In genomic region chr16:30748634-30749445, GRCh38 we compare ENCODE assay signal across 8 cellular contexts. TPM values are rescaled to one million over a fixed set of nuclear protein-coding genes. Genes with fewer than 3 reads are reported as not detected.
DNase-seq lines count a peak whose midpoint lies in the region; ATAC-seq, FAIRE-seq and TF ChIP-seq lines count a peak whose summit lies in the region.

No MANE protein-coding gene starts in this region.

- H3K27me3 Mint-ChIP-seq in chondrocyte (ENCODE audit: low read depth) = no peaks in the 10 kb centered on the region

- H3K27ac Mint-ChIP-seq in chondrocyte (ENCODE audit: unreplicated experiment) = peak overlapping the region; percentile 92

- H3K4me3 Mint-ChIP-seq in chondrocyte (ENCODE audit: unreplicated experiment) = peak overlapping the region; percentile 90

- peaks cover 25% of the 10 kb centered on the region for H3K4me1 Mint-ChIP-seq in chondrocyte (ENCODE audit: low read depth)

- peak; percentile 51 for ATAC-seq in left lung

- H3K9me3 ChIP-seq in ES-I3 (ENCODE audit: control insufficient read depth, insufficient read depth, low read length) (no peaks in the 10 kb centered on the region), left lung (no peaks in the 10 kb centered on the region)

- FAIRE-seq in RCC 7860 (lab: Jason Lieb, UNC) = no peak

- peak overlapping the region; percentile 57; the same call in 1 of the 2 replicates for H3K9ac ChIP-seq in ES-I3 (ENCODE audit: low read depth, low read length)

- H3K4me3 ChIP-seq in H7 (ENCODE audit: insufficient read depth, low read depth, low read length) (peak overlapping the region; percentile 72), left lung (peak overlapping the region; percentile 64 to 76)

- H3K4me1 ChIP-seq in ES-I3 (ENCODE audit: insufficient read depth, low read length) (no peaks in the 10 kb centered on the region), left lung (peaks cover 4 to 20% of the 10 kb centered on the region in 2 donors)

- peak overlapping the region in 1 of 2 donors; percentile 84 for H3K27ac ChIP-seq in left lung
- H3K27ac ChIP-seq in substantia nigra (ENCODE audit: low read depth, low read length, poor library complexity, severe bottlenecking) = peak overlapping the region; percentile 64

- H3K36me3 ChIP-seq in ES-I3 (ENCODE audit: insufficient read depth, low read length) (peaks cover 3% of the 10 kb centered on the region; the same call in 1 of the 2 replicates), H7 (replicated peaks; ENCODE audit: control insufficient read depth, insufficient read depth, low read length) (peaks cover 12% of the 10 kb centered on the region), left lung (peaks cover 0 to 54% of the 10 kb centered on the region in 2 donors)

- H3K9me3 Mint-ChIP-seq in chondrocyte (ENCODE audit: low read depth) = no peaks in the 10 kb centered on the region

- H3K27me3 ChIP-seq in H7 (ENCODE audit: control insufficient read depth, insufficient read depth, low read length) = no peaks in the 10 kb centered on the region
- H3K27me3 ChIP-seq in left lung = no peaks in the 10 kb centered on the region

- no peak for DNase-seq in H7
- peak; percentile 46 for DNase-seq in RPMI8226
- DNase-seq in chondrocyte (ENCODE audit: low spot score) = no peak
- peak; percentile 42 to 88 for DNase-seq in left lung
- peak in 6 of 49 donors; percentile 19 to 84 (median 45) for DNase-seq in substantia nigra (lab: John Stamatoyannopoulos, UW)
- DNase-seq in RCC 7860 (ENCODE audit: low spot score) = no peak
- no peak for DNase-seq in COLO829 (ENCODE audit: low spot score)

- intact Hi-C loops in left lung (cut with DNase I) = no loop called here

- no peak for TF ChIP-seq CTCF in chondrocyte (IDR thresholded peaks at IDR 0.05)
- no peak for TF ChIP-seq CTCF in left lung (IDR thresholded peaks at IDR 0.05)

- peaks cover 10% of the 10 kb centered on the region for H3K36me3 Mint-ChIP-seq in chondrocyte (ENCODE audit: low read depth)

RNA-seq across cellular contexts. Expression of gene PHKG2, which starts 0.6 kb away (rescaled TPM):
- total RNA-seq in H7 (2014; rRNA removed; shearing (Covaris generic)) = 27.0 and 32.0 TPM in 2 replicates
- total RNA-seq in chondrocyte (18.8 to 28.1 TPM (median 19.0 TPM) in 3 replicates), left lung (10 to 100 TPM; 28.8 to 31.2 TPM)

RNA-seq across cellular contexts. Expression of gene CFAP119, which starts 13.0 kb away (rescaled TPM):
- total RNA-seq in H7 (2014; rRNA removed; shearing (Covaris generic)) = 1.5 and 2.1 TPM in 2 replicates
- total RNA-seq in chondrocyte (6.3 to 10.0 TPM (median 7.1 TPM) in 3 replicates), left lung (10 to 100 TPM in 1 of 2 donors, 1 to 10 TPM in 1; 6.6 to 10.9 TPM)

RNA-seq across cellular contexts. Expression of gene RNF40, which starts 13.3 kb away (rescaled TPM):
- 72.6 and 72.9 TPM in 2 replicates for total RNA-seq in H7 (2014; rRNA removed; shearing (Covaris generic))
- total RNA-seq in chondrocyte (71.1 to 104 TPM (median 78.6 TPM) in 3 replicates), left lung (10 to 100 TPM; 93.4 to 98.7 TPM)

RNA-seq across cellular contexts. Expression of gene ZNF629, which starts 38.2 kb away (rescaled TPM):
- 15.1 and 16.0 TPM in 2 replicates for total RNA-seq in H7 (2014; rRNA removed; shearing (Covaris generic))
- total RNA-seq in chondrocyte (18.8 to 20.2 TPM (median 18.9 TPM) in 3 replicates), left lung (10 to 100 TPM; 12.3 to 13.1 TPM)

RNA-seq across cellular contexts. Expression of gene SRCAP, which starts 49.9 kb away (rescaled TPM):
- total RNA-seq in H7 (2014; rRNA removed; shearing (Covaris generic)) = 7.4 and 12.1 TPM in 2 replicates
- total RNA-seq in chondrocyte = 49.2 to 63.9 TPM (median 52.5 TPM) in 3 replicates
- total RNA-seq in left lung = 10 to 100 TPM; 57.1 to 67.4 TPM

Comparison
In these comparisons a context has a peak if more than half of its experiments do, and no peak if none do; other contexts are left out.
1. DNase-seq: peak in RPMI8226 (single experiment) and left lung (2 of 2); none in H7 (single experiment), chondrocyte (single experiment), RCC 7860 (single experiment) and COLO829 (single experiment).